Comparison of ENCODE assay signal across 21 cellular contexts in genomic region chr12:18966927-18967326, GRCh38.
"Had no signal": no experiment of that assay in that cellular context is flagged by ENCODE, and none has a peak within 500 bp of the region (broad histone marks: within the 10 kb centered on the region; RNA-seq: fewer than 3 reads in every experiment).

No MANE protein-coding gene starts in this region.

- H3K4me3 ChIP-seq: coronary artery, heart right ventricle, left ventricle myocardium inferior, lower lobe of right lung, testis, tibial nerve had no signal

- H3K9me3 ChIP-seq: heart right ventricle, left ventricle myocardium inferior, lower lobe of right lung, neutrophil, testis, tibial nerve had no signal

- H3K27ac ChIP-seq: coronary artery, heart right ventricle, left ventricle myocardium inferior, lower lobe of right lung, neutrophil, testis, tibial nerve had no signal

- H3K9me3 Mint-ChIP-seq: nephron; stimulated activated naive B cell treated with anti-CD40 and anti-IgM and Interleukin-4, amounts not matched to agents 10 μg/mL and 1 μg/mL and 100 μg/mL, for 72 hours; stimulated activated naive CD8-positive, alpha-beta T cell treated with anti-CD3 and anti-CD28 coated beads, Interleukin-15, amount 100 ng/mL, for 72 hours had no signal

- H3K36me3 ChIP-seq: heart right ventricle, left ventricle myocardium inferior, lower lobe of right lung, neutrophil, tibial nerve had no signal

- H3K27ac Mint-ChIP-seq: naive B cell; stimulated activated naive B cell treated with anti-CD40 and anti-IgM and Interleukin-4, amounts not matched to agents 10 μg/mL and 1 μg/mL and 100 μg/mL, for 72 hours; stimulated activated naive CD8-positive, alpha-beta T cell treated with anti-CD3 and anti-CD28 coated beads, Interleukin-15, amount 100 ng/mL, for 72 hours had no signal

- H3K4me1 Mint-ChIP-seq: naive B cell; stimulated activated naive B cell treated with anti-CD40 and anti-IgM and Interleukin-4, amounts not matched to agents 10 μg/mL and 1 μg/mL and 100 μg/mL, for 72 hours; stimulated activated naive CD8-positive, alpha-beta T cell treated with anti-CD3 and anti-CD28 coated beads, Interleukin-15, amount 100 ng/mL, for 72 hours had no signal

- FAIRE-seq: kidney had no signal

- DNase-seq: effector CD4-positive, alpha-beta T cell; foreskin melanocyte; heart right ventricle; hypothalamus; kidney; left cardiac atrium; left ventricle myocardium inferior; lower lobe of right lung; mesenchymal stem cell; naive B cell; posterior cingulate gyrus; stimulated activated CD4-positive, alpha-beta T cell treated with anti-CD3 and anti-CD28 coated beads, Interleukin-2, amount 100 ng/mL, for 24 hours; stimulated activated CD4-positive, alpha-beta T cell treated with anti-CD3 and anti-CD28 coated beads, Interleukin-4, amount 100 ng/mL, for 4 hours; stimulated activated naive B cell treated with anti-CD40 and anti-IgM and Interleukin-4, amounts not matched to agents 10 μg/mL and 1 μg/mL and 100 μg/mL, for 72 hours; stimulated activated naive CD8-positive, alpha-beta T cell treated with anti-CD3 and anti-CD28 coated beads, Interleukin-15, amount 100 ng/mL, for 72 hours; testis had no signal

- ATAC-seq: heart right ventricle; left cardiac atrium; sciatic nerve; stimulated activated naive B cell treated with anti-CD40 and anti-IgM and Interleukin-4, amounts not matched to agents 10 μg/mL and 1 μg/mL and 100 μg/mL, for 72 hours; stimulated activated naive CD8-positive, alpha-beta T cell treated with anti-CD3 and anti-CD28 coated beads, Interleukin-15, amount 100 ng/mL, for 72 hours had no signal

- H3K27me3 Mint-ChIP-seq: naive B cell; stimulated activated naive B cell treated with anti-CD40 and anti-IgM and Interleukin-4, amounts not matched to agents 10 μg/mL and 1 μg/mL and 100 μg/mL, for 72 hours had no signal

- H3K36me3 Mint-ChIP-seq: naive B cell; stimulated activated naive B cell treated with anti-CD40 and anti-IgM and Interleukin-4, amounts not matched to agents 10 μg/mL and 1 μg/mL and 100 μg/mL, for 72 hours had no signal

- H3K4me1 ChIP-seq: heart right ventricle, left ventricle myocardium inferior, lower lobe of right lung, testis, tibial nerve had no signal

- H3K27me3 ChIP-seq: heart right ventricle, neutrophil, testis, tibial nerve had no signal

- H3K4me3 Mint-ChIP-seq: naive B cell; nephron; stimulated activated naive B cell treated with anti-CD40 and anti-IgM and Interleukin-4, amounts not matched to agents 10 μg/mL and 1 μg/mL and 100 μg/mL, for 72 hours; stimulated activated naive CD8-positive, alpha-beta T cell treated with anti-CD3 and anti-CD28 coated beads, Interleukin-15, amount 100 ng/mL, for 72 hours had no signal
